16 cellular contexts compared by ENCODE assay signal in the genomic region with DNA sequence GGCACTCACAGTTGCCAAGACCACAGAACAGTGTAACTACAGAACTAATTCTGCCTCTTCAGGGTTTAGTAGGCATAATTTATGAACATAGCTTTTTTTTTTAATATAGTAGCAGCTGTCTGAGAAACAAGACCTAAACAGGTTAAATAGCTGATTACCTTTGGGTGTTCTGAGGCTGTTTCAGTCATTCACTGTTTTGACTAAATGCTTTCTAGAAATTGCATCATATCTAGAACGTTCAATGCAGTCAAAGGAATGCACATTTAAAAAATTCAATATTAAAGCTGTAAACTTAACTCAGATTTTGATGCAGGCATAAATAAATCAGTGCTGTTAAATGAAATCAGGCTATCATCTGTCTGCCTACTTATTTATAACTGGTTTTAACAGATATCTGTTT.
"Had no signal": no experiment of that assay in that cellular context is flagged by ENCODE, and none has a peak within 500 bp of the region (broad histone marks: within the 10 kb centered on the region; RNA-seq: fewer than 3 reads in every experiment).

No MANE protein-coding gene starts in this region.

- H3K4me1 ChIP-seq: adrenal gland, gastrocnemius medialis, heart left ventricle, sigmoid colon, spleen, upper lobe of left lung had no signal

- H3K27me3 ChIP-seq: adrenal gland, dorsolateral prefrontal cortex, gastrocnemius medialis, heart left ventricle, sigmoid colon, spleen, upper lobe of left lung had no signal

- DNase-seq: activated CD4-positive, alpha-beta T cell treated with anti-CD3 and anti-CD28 coated beads, Interleukin-2, amount 50 U/mL, for 4 hours; activated gamma-delta T cell; activated T-cell treated with anti-CD3 and anti-CD28 coated beads, Interleukin-2, amount 50 U/mL, for 72 hours; adrenal gland; dorsolateral prefrontal cortex; gastrocnemius medialis; heart left ventricle; kidney; sigmoid colon; spleen; stimulated activated naive B cell treated with anti-CD40 and anti-IgM and Interleukin-4, amounts not matched to agents 10 μg/mL and 1 μg/mL and 100 μg/mL, for 72 hours; upper lobe of left lung; WERI-Rb-1 had no signal

- H3K9me3 ChIP-seq: adrenal gland, gastrocnemius medialis, heart left ventricle, sigmoid colon, thoracic aorta, upper lobe of left lung had no signal

- ATAC-seq: activated T-cell treated with anti-CD3 and anti-CD28 coated beads, Interleukin-2, amount 50 U/mL, for 72 hours; gastrocnemius medialis; heart left ventricle; left lobe of liver; stimulated activated naive B cell treated with anti-CD40 and anti-IgM and Interleukin-4, amounts not matched to agents 10 μg/mL and 1 μg/mL and 100 μg/mL, for 72 hours had no signal

- H3K4me3 ChIP-seq: adrenal gland, dorsolateral prefrontal cortex, gastrocnemius medialis, heart left ventricle, lung, sigmoid colon, spleen, thoracic aorta, upper lobe of left lung had no signal

- H3K36me3 ChIP-seq: adrenal gland, gastrocnemius medialis, heart left ventricle, sigmoid colon, spleen, thoracic aorta, upper lobe of left lung, WERI-Rb-1 had no signal
